ENCODE assay signal across 15 cellular contexts in genomic region chr18:8816233-8816632, GRCh38.
DNase-seq lines count a peak whose midpoint lies in the region; TF ChIP-seq lines count a peak whose summit lies in the region.
"Had no signal": no experiment of that assay in that cellular context is flagged by ENCODE, and none has a peak within 500 bp of the region (broad histone marks: within the 10 kb centered on the region; RNA-seq: fewer than 3 reads in every experiment).

No MANE protein-coding gene starts in this region.

- peak overlapping the region; percentile 77 for H3K27ac Mint-ChIP-seq in chondrocyte (ENCODE audit: unreplicated experiment)
- H3K27ac Mint-ChIP-seq: CD4-positive, CD25-positive, alpha-beta regulatory T cell had no signal

- no peaks in the 10 kb centered on the region for H3K9me3 Mint-ChIP-seq in chondrocyte (ENCODE audit: low read depth)

- peaks cover 43% of the 10 kb centered on the region for H3K4me1 Mint-ChIP-seq in chondrocyte (ENCODE audit: low read depth)

- H3K27me3 Mint-ChIP-seq in chondrocyte (ENCODE audit: low read depth) = no peaks in the 10 kb centered on the region

- no peak overlapping the region for H3K4me3 ChIP-seq in SK-N-MC
- H3K4me3 ChIP-seq: GM12878, K562 had no signal

- H3K36me3 ChIP-seq in SK-N-MC (ENCODE audit: insufficient read depth, low read length) = no peaks in the 10 kb centered on the region

- H3K9me3 ChIP-seq in SK-N-MC (ENCODE audit: low read depth, low read length) = no peaks in the 10 kb centered on the region

- no peak overlapping the region for H3K9ac ChIP-seq in SK-N-MC (ENCODE audit: insufficient read length)

- TF ChIP-seq CTCF in chondrocyte (IDR thresholded peaks at IDR 0.05) = no peak
- TF ChIP-seq CTCF in GM13976 (IDR thresholded peaks at IDR 0.05; ENCODE audit: borderline replicate concordance, control extremely low read depth, extremely low read depth, insufficient read depth, missing control alignments) = no peak

- peak overlapping the region; percentile 42; the same call in 1 of the 2 replicates for H3K27ac ChIP-seq in SK-N-MC

- no peak overlapping the region for H3K4me3 Mint-ChIP-seq in chondrocyte (ENCODE audit: unreplicated experiment)
- H3K4me3 Mint-ChIP-seq: CD4-positive, CD25-positive, alpha-beta regulatory T cell had no signal

- DNase-seq in EH (ENCODE audit: low read depth) (peak; percentile 53), SK-N-MC (ENCODE audit: low read depth, low spot score) (no peak), chondrocyte (ENCODE audit: low spot score) (no peak), myocyte (ENCODE audit: low read depth) (peak; percentile 30), GM13976 (ENCODE audit: low spot score) (no peak), NCI-H69 (lab: John Stamatoyannopoulos, UW) (no peak), NAMALWA (ENCODE audit: low spot score) (no peak)
- DNase-seq in activated CD4-positive, CD25-positive, alpha-beta regulatory T cell (lab: John Stamatoyannopoulos, UW) = no peak
- DNase-seq: AML-193; CD4-positive, CD25-positive, alpha-beta regulatory T cell; DMS53; NCI-H146; NCI-H345 had no signal

- in situ Hi-C loops in GM13976 (cut with MboI; ENCODE audit: low sequenced_read_pairs, unreplicated experiment) = no loop called here

- peaks cover 28% of the 10 kb centered on the region for H3K36me3 Mint-ChIP-seq in chondrocyte (ENCODE audit: low read depth)
- H3K36me3 Mint-ChIP-seq: CD4-positive, CD25-positive, alpha-beta regulatory T cell had no signal

Comparison
In these comparisons a context has a peak if more than half of its experiments do, and no peak if none do; other contexts are left out.
1. DNase-seq: peak in EH (single experiment) and myocyte (single experiment); none in SK-N-MC (single experiment), chondrocyte (single experiment), GM13976 (single experiment), activated CD4-positive, CD25-positive, alpha-beta regulatory T cell (0 of 4), NCI-H69 (single experiment) and NAMALWA (single experiment).